Comparison of ENCODE assay signal across 19 cellular contexts in the genomic region with DNA sequence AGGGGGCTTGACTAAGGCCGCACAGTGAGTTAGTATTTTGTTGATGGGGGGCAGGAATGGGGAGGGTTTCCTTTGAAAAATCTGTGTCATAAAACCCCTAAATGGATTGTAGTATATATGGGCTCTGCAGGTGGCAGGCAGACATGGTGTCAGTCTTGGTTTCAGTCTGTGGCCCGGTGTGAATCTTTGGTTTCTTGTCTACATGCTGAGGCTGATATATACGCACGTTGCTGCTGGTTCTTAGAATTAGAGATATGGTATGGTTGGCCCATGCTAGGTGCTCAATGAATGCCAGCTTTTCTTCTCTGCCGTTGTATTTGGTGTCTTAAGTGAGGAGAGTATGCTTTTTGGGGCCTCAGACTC.
DNase-seq lines count a peak whose midpoint lies in the region; ATAC-seq, FAIRE-seq and TF ChIP-seq lines count a peak whose summit lies in the region.
"Had no signal": no experiment of that assay in that cellular context is flagged by ENCODE, and none has a peak within 500 bp of the region (broad histone marks: within the 10 kb centered on the region; RNA-seq: fewer than 3 reads in every experiment).

No MANE protein-coding gene starts in this region.

- TF ChIP-seq EP300 in HepG2 (IDR thresholded peaks at IDR 0.05; ENCODE audit: low read depth in 2 of 2, low read length in 2 of 2) = no peak
- no peak for TF ChIP-seq EP300 in HepG2 (CRISPR knock-in tag; IDR thresholded peaks at IDR 0.05; ENCODE audit: borderline replicate concordance)

- DNase-seq in WTC11 (ENCODE audit: low spot score) (no peak), mesenchymal stem cell (no peak), tibial artery (no peak), HepG2 (ENCODE audit: low spot score) (no peak)
- no peak for DNase-seq in stimulated activated CD4-positive, alpha-beta T cell treated with anti-CD3 and anti-CD28 coated beads, Interleukin-4, amount 100 ng/mL, for 24 hours
- DNase-seq: activated B cell treated with CpG ODN at 0.5 μM for 24 hours; activated naive CD4-positive, alpha-beta T cell treated with anti-CD3 and anti-CD28 coated beads, Interleukin-2, amount 10 ng/mL, durations not matched to agents 7 days and 5 days; amniotic stem cell; Calu3; DND-41; HCEC 1CT; NCI-H1694; NCI-H2171 treated with DMSO at 0.1 percent for 48 hours; Peyer's patch; stimulated activated CD4-positive, alpha-beta T cell treated with anti-CD3 and anti-CD28 coated beads, Interleukin-12 subunit alpha, Interleukin-12 subunit beta, amount 100 ng/mL, for 4 hours; stimulated activated CD4-positive, alpha-beta T cell treated with anti-CD3 and anti-CD28 coated beads, Interleukin-4, amount 100 ng/mL, for 1 hour had no signal

- no peak overlapping the region for H2BK5ac ChIP-seq in mesenchymal stem cell (ENCODE audit: low read depth, low read length, poor library complexity, severe bottlenecking)

- no peak overlapping the region for H3K14ac ChIP-seq in mesenchymal stem cell (ENCODE audit: low read length in 2 of 2)

- H3K27me3 ChIP-seq in HUES64 (ENCODE audit: insufficient read depth, low read length) (no peaks in the 10 kb centered on the region), mesenchymal stem cell (ENCODE audit: control insufficient read depth in 1 of 2, insufficient read depth in 1 of 2, low read length in 2 of 2) (peaks cover 0 to 25% of the 10 kb centered on the region in 2 experiments), tibial artery (no peaks in the 10 kb centered on the region), HepG2 (ENCODE audit: control insufficient read depth in 1 of 2, insufficient read depth in 2 of 2, low read length in 2 of 2) (no peaks in the 10 kb centered on the region)
- H3K27me3 ChIP-seq: Peyer's patch had no signal

- peak overlapping the region; percentile 49 for H2BK15ac ChIP-seq in mesenchymal stem cell (ENCODE audit: low read depth, poor library complexity, severe bottlenecking)

- no peaks in the 10 kb centered on the region for H3K27me3 Mint-ChIP-seq in WTC11 (ENCODE audit: low read depth)

- H3K27ac ChIP-seq in HUES64 (ENCODE audit: low read depth, low read length) (peak overlapping the region; percentile 62; the same call in 1 of the 2 replicates), mesenchymal stem cell (ENCODE audit: low read length, poor library complexity, severe bottlenecking) (peak overlapping the region; percentile 38), tibial artery (peak overlapping the region; percentile 21 to 74), HepG2 (ENCODE audit: extremely low read length, insufficient read depth, low read length) (no peak overlapping the region)
- H3K27ac ChIP-seq: Peyer's patch had no signal

- H3K4me1 Mint-ChIP-seq in WTC11 = peaks cover 58% of the 10 kb centered on the region
- H3K4me1 Mint-ChIP-seq: activated B cell treated with CpG ODN at 0.5 μM for 24 hours; stimulated activated effector memory CD8-positive, alpha-beta T cell treated with anti-CD3 and anti-CD28 coated beads, Interleukin-12 subunit alpha, Interleukin-12 subunit beta, amount 100 ng/mL, for 72 hours had no signal

- H3K9me3 Mint-ChIP-seq in WTC11 = no peaks in the 10 kb centered on the region
- H3K9me3 Mint-ChIP-seq: activated B cell treated with CpG ODN at 0.5 μM for 24 hours; activated naive CD4-positive, alpha-beta T cell treated with anti-CD3 and anti-CD28 coated beads, Interleukin-2, amount 10 ng/mL, durations not matched to agents 7 days and 5 days; stimulated activated effector memory CD8-positive, alpha-beta T cell treated with anti-CD3 and anti-CD28 coated beads, Interleukin-12 subunit alpha, Interleukin-12 subunit beta, amount 100 ng/mL, for 72 hours had no signal

- H3K4ac ChIP-seq in mesenchymal stem cell (ENCODE audit: low read depth in 1 of 2, low read length in 2 of 2) = no peak overlapping the region

- no TSS peak for BruUV-seq in HepG2 (replicated peaks; lab: Mats Ljungman, UMichigan)

- POLR2A ChIA-PET in WTC11 (lab: Charles Lee) (no interaction called here), HepG2 (lab: Yijun Ruan, JAX) (no interaction called here)

- ATAC-seq in WTC11 (no peak), HG02885 (IDR thresholded peaks at IDR 0.05; ENCODE audit: poor library complexity, unreplicated experiment) (no peak), HepG2 (no peak)
- ATAC-seq: stimulated activated effector memory CD8-positive, alpha-beta T cell treated with anti-CD3 and anti-CD28 coated beads, Interleukin-12 subunit alpha, Interleukin-12 subunit beta, amount 100 ng/mL, for 72 hours had no signal

- no peak overlapping the region for H3K23ac ChIP-seq in mesenchymal stem cell (ENCODE audit: low read length in 2 of 2)

- H3K4me2 ChIP-seq in mesenchymal stem cell (ENCODE audit: low read length, poor library complexity, severe bottlenecking) (no peak overlapping the region), HepG2 (ENCODE audit: low read depth, low read length) (no peak overlapping the region)

- TF ChIP-seq CTCF in WTC11 (IDR thresholded peaks at IDR 0.05) (no peak), tibial artery (IDR thresholded peaks at IDR 0.05) (no peak), HepG2 (CRISPR knock-in tag; IDR thresholded peaks at IDR 0.05) (no peak)

- peak overlapping the region; percentile 46 for H2AK5ac ChIP-seq in mesenchymal stem cell (ENCODE audit: low read length, severe bottlenecking)

- H4K20me1 ChIP-seq in HepG2 (ENCODE audit: insufficient read depth, low read length) = peaks cover 2% of the 10 kb centered on the region; the same call in 1 of the 2 replicates

- peak overlapping the region; percentile 88 for H3K27ac Mint-ChIP-seq in WTC11
- H3K27ac Mint-ChIP-seq: activated B cell treated with CpG ODN at 0.5 μM for 24 hours; activated naive CD4-positive, alpha-beta T cell treated with anti-CD3 and anti-CD28 coated beads, Interleukin-2, amount 10 ng/mL, durations not matched to agents 7 days and 5 days; stimulated activated effector memory CD8-positive, alpha-beta T cell treated with anti-CD3 and anti-CD28 coated beads, Interleukin-12 subunit alpha, Interleukin-12 subunit beta, amount 100 ng/mL, for 72 hours had no signal

- H4K8ac ChIP-seq in mesenchymal stem cell (ENCODE audit: low read length) = no peak overlapping the region

- intact Hi-C loops in tibial artery (cut with DNase I; ENCODE audit: low total_unique reads) = no loop called here
- intact Hi-C loops in HepG2 (cut with micrococcal nuclease; ENCODE audit: unreplicated experiment) = no loop called here

- no peak overlapping the region for H3K4me3 Mint-ChIP-seq in WTC11
- H3K4me3 Mint-ChIP-seq: activated B cell treated with CpG ODN at 0.5 μM for 24 hours; activated naive CD4-positive, alpha-beta T cell treated with anti-CD3 and anti-CD28 coated beads, Interleukin-2, amount 10 ng/mL, durations not matched to agents 7 days and 5 days; stimulated activated effector memory CD8-positive, alpha-beta T cell treated with anti-CD3 and anti-CD28 coated beads, Interleukin-12 subunit alpha, Interleukin-12 subunit beta, amount 100 ng/mL, for 72 hours had no signal

- peaks cover 1% of the 10 kb centered on the region for H3K79me2 ChIP-seq in HepG2 (ENCODE audit: insufficient read depth, low read length)

- no peaks in the 10 kb centered on the region for H3K36me3 Mint-ChIP-seq in WTC11
- H3K36me3 Mint-ChIP-seq: activated naive CD4-positive, alpha-beta T cell treated with anti-CD3 and anti-CD28 coated beads, Interleukin-2, amount 10 ng/mL, durations not matched to agents 7 days and 5 days; stimulated activated effector memory CD8-positive, alpha-beta T cell treated with anti-CD3 and anti-CD28 coated beads, Interleukin-12 subunit alpha, Interleukin-12 subunit beta, amount 100 ng/mL, for 72 hours had no signal

- no peaks in the 10 kb centered on the region for H3K36me3 ChIP-seq in HUES64 (ENCODE audit: insufficient read depth, low read length)
- peaks cover 0 to 11% of the 10 kb centered on the region in 2 experiments for H3K36me3 ChIP-seq in mesenchymal stem cell (ENCODE audit: control insufficient read depth in 1 of 2, insufficient read depth in 2 of 2, low read depth in 1 of 2, low read length in 2 of 2)
- peaks cover 0 to 4% (median 0%) of the 10 kb centered on the region in 3 donors for H3K36me3 ChIP-seq in tibial artery
- H3K36me3 ChIP-seq in HepG2 (replicated peaks in 1 of 2; ENCODE audit: control insufficient read depth in 1 of 2, insufficient read depth in 2 of 2, low read length in 2 of 2) = peaks cover 0 to 6% of the 10 kb centered on the region in 2 experiments; a peak in 2 of 5 replicates
- H3K36me3 ChIP-seq: Peyer's patch had no signal

- H3K79me1 ChIP-seq in mesenchymal stem cell (replicated peaks; ENCODE audit: low read length, poor library complexity, severe bottlenecking) = peaks cover 40% of the 10 kb centered on the region

- no peak overlapping the region for H2BK120ac ChIP-seq in mesenchymal stem cell (ENCODE audit: low read depth, low read length)

- H3K18ac ChIP-seq in mesenchymal stem cell (ENCODE audit: low read depth in 1 of 2, low read length in 2 of 2) = peak overlapping the region; percentile 5 to 16

- H2AFZ ChIP-seq in mesenchymal stem cell (ENCODE audit: low read depth, low read length) (no peak overlapping the region), HepG2 (ENCODE audit: low read length) (no peak overlapping the region)

- no peak overlapping the region for H3K4me3 ChIP-seq in HUES64 (ENCODE audit: low read length)
- no peak overlapping the region for H3K4me3 ChIP-seq in mesenchymal stem cell (ENCODE audit: insufficient read depth in 1 of 2, low read depth in 1 of 2, low read length in 2 of 2)
- no peak overlapping the region for H3K4me3 ChIP-seq in tibial artery
- no peak overlapping the region for H3K4me3 ChIP-seq in HepG2 (replicated peaks in 1 of 3; ENCODE audit: insufficient read depth in 1 of 3, low read depth in 2 of 3, low read length in 3 of 3)
- H3K4me3 ChIP-seq: Peyer's patch had no signal

- H3K4me1 ChIP-seq in HUES64 (ENCODE audit: insufficient read depth, low read length) (peaks cover 33% of the 10 kb centered on the region), mesenchymal stem cell (ENCODE audit: control insufficient read depth, insufficient read depth, low read depth, low read length) (peaks cover 38% of the 10 kb centered on the region), tibial artery (peaks cover 0 to 53% (median 40%) of the 10 kb centered on the region in 4 donors), HepG2 (ENCODE audit: insufficient read depth, low read length) (no peaks in the 10 kb centered on the region)

- TF ChIP-seq RAD21 in HepG2 (CRISPR knock-in tag; IDR thresholded peaks at IDR 0.05) = no peak

- H3K9me3 ChIP-seq in HUES64 (ENCODE audit: insufficient read depth, low read depth, low read length) (no peaks in the 10 kb centered on the region), mesenchymal stem cell (ENCODE audit: control insufficient read depth, low read length) (no peaks in the 10 kb centered on the region), tibial artery (no peaks in the 10 kb centered on the region), HepG2 (ENCODE audit: low read length) (no peaks in the 10 kb centered on the region)
- H3K9me3 ChIP-seq: Peyer's patch had no signal

- WGBS in HUES64 = 83% methylated on average over 5 of the region's 5 CpGs
- 95% methylated on average over 5 of the region's 5 CpGs for WGBS in mesenchymal stem cell
- WGBS in HepG2 (ENCODE audit: low lambda C conversion rate) = 96% methylated on average over 5 of the region's 5 CpGs

- H3K9ac ChIP-seq in HUES64 (ENCODE audit: low read depth, low read length) (peak overlapping the region; percentile 51; the same call in 1 of the 2 replicates), mesenchymal stem cell (ENCODE audit: low read length) (no peak overlapping the region), HepG2 (ENCODE audit: insufficient read depth, low read depth, low read length) (no peak overlapping the region)

- no peak for FAIRE-seq in HepG2 (lab: Jason Lieb, UNC)

- no peak overlapping the region for H4K91ac ChIP-seq in mesenchymal stem cell (ENCODE audit: low read length)

- TF ChIP-seq POLR2A in HepG2 (IDR thresholded peaks at IDR 0.05; ENCODE audit: insufficient read depth in 1 of 2, low read depth in 2 of 2, low read length in 2 of 2) = no peak

- CTCF ChIA-PET in WTC11 (lab: Charles Lee) = interaction anchor here (0.6 to 3.8 kb wide), 11 partner anchors 11 to 153 kb away, joined by 3 to 21 read pairs (median 4); no protein-coding TSS in a partner anchor
- CTCF ChIA-PET in HepG2 (lab: Yijun Ruan, JAX; ENCODE audit: low intra/inter-chr PET ratio, low total read pairs) = no interaction called here

- H2BK12ac ChIP-seq in mesenchymal stem cell (ENCODE audit: low read length in 2 of 2) = peak overlapping the region in 1 of 2 experiments; percentile 38

- in situ Hi-C loops in HepG2 (cut with HindIII; ENCODE audit: extremely low pct_ligation_motif_present, low pct_unique_long_range_greater_than_20kb) = no loop called here
